14 cellular contexts compared by ENCODE assay signal in genomic region chr10:13668126-13668525, GRCh38.
DNase-seq lines count a peak whose midpoint lies in the region; ATAC-seq, FAIRE-seq and TF ChIP-seq lines count a peak whose summit lies in the region.
"Had no signal": no experiment of that assay in that cellular context is flagged by ENCODE, and none has a peak within 500 bp of the region (broad histone marks: within the 10 kb centered on the region; RNA-seq: fewer than 3 reads in every experiment).

No MANE protein-coding gene starts in this region.

- no peaks in the 10 kb centered on the region for H3K9me3 ChIP-seq in effector memory CD4-positive, alpha-beta T cell (ENCODE audit: control insufficient read depth, low read length)
- H3K9me3 ChIP-seq: Caco-2 had no signal

- ATAC-seq in WTC11 = no peak
- ATAC-seq: HCT116 had no signal

- H3K36me3 Mint-ChIP-seq in WTC11 (peaks cover 17% of the 10 kb centered on the region), osteocyte (ENCODE audit: unreplicated experiment) (peaks cover 63% of the 10 kb centered on the region)

- no peaks in the 10 kb centered on the region for H3K27me3 ChIP-seq in effector memory CD4-positive, alpha-beta T cell (replicated peaks; ENCODE audit: control insufficient read depth, insufficient read depth, low read length, poor library complexity, severe bottlenecking)

- H3K4me1 Mint-ChIP-seq in WTC11 (peaks cover 31% of the 10 kb centered on the region), osteocyte (ENCODE audit: unreplicated experiment) (peaks cover 12% of the 10 kb centered on the region)

- H3K27ac ChIP-seq in effector memory CD4-positive, alpha-beta T cell (ENCODE audit: insufficient read depth, low read length, poor library complexity, severe bottlenecking) = no peak overlapping the region

- H3K4me3 ChIP-seq in effector memory CD4-positive, alpha-beta T cell (ENCODE audit: insufficient read depth, low read depth, low read length, poor library complexity, severe bottlenecking) = no peak overlapping the region

- TF ChIP-seq CTCF in WTC11 (IDR thresholded peaks at IDR 0.05) (no peak), osteocyte (IDR thresholded peaks at IDR 0.05) (no peak)

- no peak for FAIRE-seq in RCC 7860 (lab: Jason Lieb, UNC)
- FAIRE-seq: HTR-8/SVneo had no signal

- DNase-seq in WTC11 (ENCODE audit: low spot score) (no peak), hippocampal formation (lab: John Stamatoyannopoulos, UW) (peak; percentile 28 to 30), osteocyte (ENCODE audit: extremely low spot score, unreplicated experiment) (no peak), superior temporal gyrus (ENCODE audit: extremely low spot score) (peak; percentile 40), RCC 7860 (ENCODE audit: low spot score) (no peak)
- DNase-seq in activated naive CD4-positive, alpha-beta T cell treated with anti-CD3 and anti-CD28 coated beads, Interleukin-2, amount 50 U/mL, for 16 hours = no peak
- DNase-seq in effector memory CD4-positive, alpha-beta T cell = no peak
- DNase-seq: Caco-2, MV-4-11, NCI-H146, NCI-H226, RPMI8226 had no signal

- CTCF ChIA-PET in WTC11 (lab: Charles Lee) = interaction anchor here (0.6 kb wide), 1 partner anchor 109 kb away, joined by 3 read pairs; no protein-coding TSS in a partner anchor

- no peaks in the 10 kb centered on the region for H3K9me3 Mint-ChIP-seq in WTC11
- H3K9me3 Mint-ChIP-seq in osteocyte (ENCODE audit: unreplicated experiment) = no peaks in the 10 kb centered on the region

- H3K27ac Mint-ChIP-seq in WTC11 (peak overlapping the region; percentile 76; the same call in 1 of the 2 replicates), osteocyte (ENCODE audit: unreplicated experiment) (peak overlapping the region; percentile 31)

- POLR2A ChIA-PET in WTC11 (lab: Charles Lee) = no interaction called here

- H3K27me3 Mint-ChIP-seq in WTC11 (ENCODE audit: low read depth) (no peaks in the 10 kb centered on the region), osteocyte (ENCODE audit: unreplicated experiment) (no peaks in the 10 kb centered on the region)

- no peak overlapping the region for H3K4me3 Mint-ChIP-seq in WTC11
- H3K4me3 Mint-ChIP-seq in osteocyte (ENCODE audit: unreplicated experiment) = no peak overlapping the region

- H3K4me1 ChIP-seq in effector memory CD4-positive, alpha-beta T cell (ENCODE audit: control insufficient read depth, insufficient read depth, low read length, poor library complexity, severe bottlenecking) = no peaks in the 10 kb centered on the region

- H3K36me3 ChIP-seq in effector memory CD4-positive, alpha-beta T cell (ENCODE audit: control insufficient read depth, insufficient read depth, low read length) = no peaks in the 10 kb centered on the region

TF ChIP-seq in WTC11, 78 proteins besides CTCF, POLR2A, EP300 and RAD21:
- no peak for TF ChIP-seq RORB (CRISPR knock-in tag; IDR thresholded peaks at IDR 0.05)
- no peak for TF ChIP-seq E2F5 (CRISPR knock-in tag; IDR thresholded peaks at IDR 0.05)
- no peak for TF ChIP-seq ZNF425 (CRISPR knock-in tag; conservative IDR thresholded peaks at IDR 0.05)
- TF ChIP-seq ZNF121 (CRISPR knock-in tag; IDR thresholded peaks at IDR 0.05) = no peak
- no peak for TF ChIP-seq JUN (CRISPR knock-in tag; IDR thresholded peaks at IDR 0.05)
- TF ChIP-seq KAT7 (CRISPR knock-in tag; IDR thresholded peaks at IDR 0.05; ENCODE audit: borderline replicate concordance) = no peak
- TF ChIP-seq, protein P1, sequence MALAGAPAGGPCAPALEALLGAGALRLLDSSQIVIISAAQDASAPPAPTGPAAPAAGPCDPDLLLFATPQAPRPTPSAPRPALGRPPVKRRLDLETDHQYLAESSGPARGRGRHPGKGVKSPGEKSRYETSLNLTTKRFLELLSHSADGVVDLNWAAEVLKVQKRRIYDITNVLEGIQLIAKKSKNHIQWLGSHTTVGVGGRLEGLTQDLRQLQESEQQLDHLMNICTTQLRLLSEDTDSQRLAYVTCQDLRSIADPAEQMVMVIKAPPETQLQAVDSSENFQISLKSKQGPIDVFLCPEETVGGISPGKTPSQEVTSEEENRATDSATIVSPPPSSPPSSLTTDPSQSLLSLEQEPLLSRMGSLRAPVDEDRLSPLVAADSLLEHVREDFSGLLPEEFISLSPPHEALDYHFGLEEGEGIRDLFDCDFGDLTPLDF (CRISPR knock-in tag; IDR thresholded peaks at IDR 0.05) = no peak

Comparison
In these comparisons a context has a peak if more than half of its experiments do, and no peak if none do; other contexts are left out.
1. DNase-seq: peak in hippocampal formation (2 of 2) and superior temporal gyrus (single experiment); none in WTC11 (single experiment), osteocyte (single experiment), activated naive CD4-positive, alpha-beta T cell treated with anti-CD3 and anti-CD28 coated beads, Interleukin-2, amount 50 U/mL, for 16 hours (single experiment), RCC 7860 (single experiment) and effector memory CD4-positive, alpha-beta T cell (0 of 3).